In the genomic region with DNA sequence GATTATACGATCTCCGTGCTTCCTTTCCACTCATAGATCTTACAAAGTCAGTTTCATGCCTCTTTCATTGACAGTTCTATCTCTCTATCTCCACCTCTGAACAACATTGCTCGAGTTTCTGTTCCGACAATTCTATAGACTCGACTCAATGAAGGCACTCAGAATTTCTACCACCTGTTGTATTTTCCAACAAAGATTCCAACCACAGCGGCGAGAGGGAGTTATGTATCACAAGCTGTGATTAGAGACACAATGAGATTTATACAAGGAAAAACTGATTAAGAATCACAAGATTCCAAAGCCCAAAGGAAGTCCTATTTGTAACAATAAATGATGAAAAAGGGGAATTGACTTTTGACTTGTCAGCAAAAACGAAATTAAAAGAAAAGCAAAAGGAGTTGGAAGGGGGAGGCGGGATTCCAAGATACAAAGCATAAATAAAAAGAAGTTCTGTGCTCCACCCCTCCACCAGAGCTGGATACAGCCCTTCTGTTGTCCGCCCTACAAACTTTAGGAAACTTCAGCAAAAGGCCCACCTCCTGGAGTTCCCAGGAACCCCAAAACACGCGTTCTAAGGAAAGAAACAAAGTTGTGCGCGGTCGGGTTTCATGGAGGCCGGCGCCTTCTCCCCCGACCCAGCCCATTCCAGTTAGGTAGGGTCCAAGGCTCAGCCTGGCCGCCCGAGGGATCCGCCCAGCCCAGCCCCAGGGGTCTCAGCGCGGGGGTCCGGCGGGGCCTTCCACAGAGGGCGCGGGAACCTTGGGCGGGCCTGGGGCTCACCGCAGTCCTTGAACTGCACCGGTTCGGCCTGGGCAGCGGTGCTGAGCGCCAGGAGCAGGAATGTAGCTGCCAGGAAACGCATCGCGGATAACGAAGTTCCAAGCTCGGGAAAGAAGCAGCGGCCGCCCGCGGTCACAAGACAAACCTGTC, we compare ENCODE assay signal across 1 cellular context.
TF ChIP-seq lines count a peak whose summit lies in the region.

A gene (minus strand): TSS at position 893 of the 930 bp plus-strand sequence. CDS start 31 bp downstream, at position 862.

TF ChIP-seq in HEK293, 187 proteins besides CTCF, POLR2A, EP300 and RAD21 (continued from another document):
- TF ChIP-seq GLI2 (tag by site-specific recombination; IDR thresholded peaks at IDR 0.05; ENCODE audit: borderline replicate concordance, low read depth): no peak
- TF ChIP-seq KLF1 (tag by site-specific recombination; IDR thresholded peaks at IDR 0.05): peak; percentile 74
- TF ChIP-seq ZNF48 (tag by site-specific recombination; IDR thresholded peaks at IDR 0.05): no peak
- no peak for TF ChIP-seq ZXDB (tag by site-specific recombination; IDR thresholded peaks at IDR 0.05)
- TF ChIP-seq ZNF571 (tag by site-specific recombination; IDR thresholded peaks at IDR 0.05): no peak
- TF ChIP-seq ZFHX2 (tag by site-specific recombination; conservative IDR thresholded peaks at IDR 0.05): no peak
- TF ChIP-seq, protein P1, sequence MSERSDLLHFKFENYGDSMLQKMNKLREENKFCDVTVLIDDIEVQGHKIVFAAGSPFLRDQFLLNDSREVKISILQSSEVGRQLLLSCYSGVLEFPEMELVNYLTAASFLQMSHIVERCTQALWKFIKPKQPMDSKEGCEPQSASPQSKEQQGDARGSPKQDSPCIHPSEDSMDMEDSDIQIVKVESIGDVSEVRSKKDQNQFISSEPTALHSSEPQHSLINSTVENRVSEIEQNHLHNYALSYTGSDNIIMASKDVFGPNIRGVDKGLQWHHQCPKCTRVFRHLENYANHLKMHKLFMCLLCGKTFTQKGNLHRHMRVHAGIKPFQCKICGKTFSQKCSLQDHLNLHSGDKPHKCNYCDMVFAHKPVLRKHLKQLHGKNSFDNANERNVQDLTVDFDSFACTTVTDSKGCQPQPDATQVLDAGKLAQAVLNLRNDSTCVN (tag by site-specific recombination; optimal IDR thresholded peaks at IDR 0.05): peak; percentile 35
- no peak for TF ChIP-seq ZNF16 (tag by site-specific recombination; IDR thresholded peaks at IDR 0.05; ENCODE audit: low read depth)
- peak; percentile 26; the same call in 1 of the 2 replicates for TF ChIP-seq SP7 (tag by site-specific recombination; IDR thresholded peaks at IDR 0.05)
- TF ChIP-seq ZBTB8A (tag by site-specific recombination; IDR thresholded peaks at IDR 0.05): peak; percentile 77
- TF ChIP-seq ZEB2 (tag by site-specific recombination; IDR thresholded peaks at IDR 0.05): peak; percentile 60
- TF ChIP-seq HOXC10 (CRISPR knock-in tag; IDR thresholded peaks at IDR 0.05): no peak
- no peak for TF ChIP-seq ZNF155 (tag by site-specific recombination; IDR thresholded peaks at IDR 0.05)
- no peak for TF ChIP-seq ZNF660 (tag by site-specific recombination; IDR thresholded peaks at IDR 0.05)
- no peak for TF ChIP-seq ZNF433 (tag by site-specific recombination; IDR thresholded peaks at IDR 0.05; ENCODE audit: low read depth)
- TF ChIP-seq ZNF501 (tag by site-specific recombination; IDR thresholded peaks at IDR 0.05): 0 out of 2 replicates have a peak, but pooled peaks have one; percentile 22
- TF ChIP-seq, protein P2, sequence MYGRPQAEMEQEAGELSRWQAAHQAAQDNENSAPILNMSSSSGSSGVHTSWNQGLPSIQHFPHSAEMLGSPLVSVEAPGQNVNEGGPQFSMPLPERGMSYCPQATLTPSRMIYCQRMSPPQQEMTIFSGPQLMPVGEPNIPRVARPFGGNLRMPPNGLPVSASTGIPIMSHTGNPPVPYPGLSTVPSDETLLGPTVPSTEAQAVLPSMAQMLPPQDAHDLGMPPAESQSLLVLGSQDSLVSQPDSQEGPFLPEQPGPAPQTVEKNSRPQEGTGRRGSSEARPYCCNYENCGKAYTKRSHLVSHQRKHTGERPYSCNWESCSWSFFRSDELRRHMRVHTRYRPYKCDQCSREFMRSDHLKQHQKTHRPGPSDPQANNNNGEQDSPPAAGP (tag by site-specific recombination; IDR thresholded peaks at IDR 0.05): 0 out of 2 replicates have a peak, but pooled peaks have one; percentile 37
- TF ChIP-seq KLF9 (tag by site-specific recombination; IDR thresholded peaks at IDR 0.05; ENCODE audit: low read depth): peak; percentile 39; the same call in 1 of the 2 replicates
- TF ChIP-seq ZBTB17 (tag by site-specific recombination; IDR thresholded peaks at IDR 0.05): peak; percentile 86
